ENCODE assay signal across 9 cellular contexts in genomic region chr19:58380037-58380735, GRCh38. TPM values are rescaled to one million over a fixed set of nuclear protein-coding genes. Genes with fewer than 3 reads are reported as not detected.
DNase-seq lines count a peak whose midpoint lies in the region; ATAC-seq, FAIRE-seq and TF ChIP-seq lines count a peak whose summit lies in the region.
"Had no signal": no experiment of that assay in that cellular context is flagged by ENCODE, and none has a peak within 500 bp of the region (broad histone marks: within the 10 kb centered on the region; RNA-seq: fewer than 3 reads in every experiment).

No MANE protein-coding gene starts in this region.

- CTCF ChIA-PET in AG04450 (lab: Charles Lee) (interaction anchor here (0.6 kb wide), 1 partner anchor 1276 kb away, joined by 3 read pairs; no protein-coding TSS in a partner anchor), GM12878 (lab: Yijun Ruan, JAX) (interaction anchor here (0.9 to 1.5 kb wide), 2 partner anchors 17 to 140 kb away, joined by 3 to 8 read pairs; partner anchors contain the start of genes ZBTB45 and ZNF497)

- DNase-seq in AG04450 (ENCODE audit: low read depth, low spot score), result no peak
- DNase-seq in HFF-Myc (ENCODE audit: extremely low read depth, low read depth), result no peak
- DNase-seq in GM12878 (ENCODE audit: low read depth, low spot score), result no peak
- no peak for DNase-seq in lung (ENCODE audit: low spot score)
- peak; percentile 54 for DNase-seq in ureter (ENCODE audit: low spot score)
- DNase-seq in stimulated activated CD4-positive, alpha-beta T cell treated with anti-CD3 and anti-CD28 coated beads, Interleukin-4, amount 100 ng/mL, for 4 hours, result no peak
- DNase-seq in GM20000 (ENCODE audit: low spot score), result no peak
- no peak for DNase-seq in urothelium cell line (ENCODE audit: low spot score)

- H4K20me1 ChIP-seq in GM12878 (ENCODE audit: control insufficient read depth, insufficient read depth), result no peaks in the 10 kb centered on the region

- SMC1A ChIA-PET in GM12878 (lab: Charles Lee; ENCODE audit: uncharacterized antibody, unreplicated experiment), result interaction anchor here (1.0 to 1.4 kb wide), 3 partner anchors 10 to 51 kb away, joined by 3 to 4 read pairs (median 3); partner anchors contain the start of gene ZNF497

- TF ChIP-seq POLR2A in GM12878 (IDR thresholded peaks at IDR 0.05; ENCODE audit: low read depth, low read length), result no peak

- H3K9me3 ChIP-seq in AG04450 (ENCODE audit: control insufficient read depth, insufficient read depth, low read length) (no peaks in the 10 kb centered on the region; the same call in 1 of the 2 replicates), GM12878 (replicated peaks; ENCODE audit: control insufficient read depth, insufficient read depth, low read length) (no peaks in the 10 kb centered on the region), lung (ENCODE audit: control insufficient read depth in 2 of 2, insufficient read depth in 1 of 2, low read length in 1 of 2) (no peaks in the 10 kb centered on the region)

- WGBS in GM12878 (ENCODE audit: insufficient coverage, insufficient replicate concordance, low lambda C conversion rate, missing lambda C conversion rate), result under 1% methylated on average over 28 of the region's 30 CpGs
- WGBS in lung, 2 donors, result 6 to 9% methylated on average over 25 to 30 of the region's 30 CpGs

- no peak for TF ChIP-seq EP300 in GM12878 (IDR thresholded peaks at IDR 0.05; ENCODE audit: borderline replicate concordance in 1 of 2, control insufficient read depth in 1 of 2, low read depth in 2 of 2, low read length in 2 of 2)

- no peaks in the 10 kb centered on the region for H3K36me3 ChIP-seq in GM12878 (ENCODE audit: control insufficient read depth in 2 of 2, insufficient read depth in 2 of 2, low read length in 1 of 2)
- H3K36me3 ChIP-seq in lung (ENCODE audit: control insufficient read depth in 2 of 2, insufficient read depth in 2 of 2, low read length in 2 of 2), result no peaks in the 10 kb centered on the region

- POLR2A ChIA-PET in AG04450 (lab: Yijun Ruan, JAX) (interaction anchor here (1.0 kb wide), 1 partner anchor 18 kb away, joined by 9 read pairs; the partner anchor contains the start of gene ZNF497), GM12878 (lab: Charles Lee) (interaction anchor here (0.6 to 1.3 kb wide), 4 partner anchors 16 to 96 kb away, joined by 3 to 9 read pairs (median 6); partner anchors contain the start of gene ZNF497)

- TF ChIP-seq CTCF in AG04450 (IDR thresholded peaks at IDR 0.05; ENCODE audit: low read depth, low read length) (no peak), HFF-Myc (IDR thresholded peaks at IDR 0.05; ENCODE audit: low read depth, low read length, missing control alignments) (no peak), GM12878 (IDR thresholded peaks at IDR 0.05 in 2 of 3, conservative IDR thresholded peaks at IDR 0.05 in 1 of 3; ENCODE audit: control insufficient read depth in 2 of 3, extremely low read depth in 1 of 3, insufficient read depth in 1 of 3, low read depth in 3 of 3, low read length in 3 of 3) (no peak), lung (IDR thresholded peaks at IDR 0.05; ENCODE audit: control extremely low read depth, extremely low read depth) (no peak), GM20000 (IDR thresholded peaks at IDR 0.05; ENCODE audit: extremely low read depth, missing control alignments) (no peak)

- no peak for TF ChIP-seq RAD21 in GM12878 (IDR thresholded peaks at IDR 0.05; ENCODE audit: insufficient read depth, low read depth, low read length)

- RAD21 ChIA-PET in GM12878 (lab: Charles Lee; ENCODE audit: unreplicated experiment), result interaction anchor here (0.8 to 1.7 kb wide), 2 partner anchors 17 to 18 kb away, joined by 3 to 5 read pairs; no protein-coding TSS in a partner anchor

- TSS peak; percentile 66 for BruUV-seq in GM12878 (replicated peaks; lab: Mats Ljungman, UMichigan)

- H3K79me2 ChIP-seq in GM12878 (ENCODE audit: control insufficient read depth, insufficient read depth, low read length), result peaks cover 3% of the 10 kb centered on the region

- peak overlapping the region; percentile 68 for H3K27ac ChIP-seq in AG04450 (ENCODE audit: low read depth, low read length)
- H3K27ac ChIP-seq in GM12878 (ENCODE audit: control insufficient read depth, insufficient read depth), result peak overlapping the region; percentile 85
- peak overlapping the region; percentile 88 to 97 for H3K27ac ChIP-seq in lung (ENCODE audit: low read depth in 1 of 2, low read length in 1 of 2)

- FAIRE-seq in GM12878 (lab: Jason Lieb, UNC) (no peak), urothelium cell line (lab: Jason Lieb, UNC) (no peak)

- H3K9ac ChIP-seq in GM12878 (ENCODE audit: control insufficient read depth, insufficient read depth, low read length), result peak overlapping the region; percentile 80

- intact Hi-C loops in GM12878 (cut with micrococcal nuclease; ENCODE audit: unreplicated experiment), result loop anchor here (2.0 kb wide), 3 partner anchors 17 to 139 kb away; partner anchors contain the start of genes ZBTB45, ZNF497 and ZSCAN22

- H3K4me3 ChIP-seq in AG04450 (ENCODE audit: low read depth, low read length), result peak overlapping the region; percentile 82
- H3K4me3 ChIP-seq in HFF-Myc (replicated peaks; ENCODE audit: low read depth, low read length), result peak overlapping the region; percentile 63
- H3K4me3 ChIP-seq in GM12878, result peak overlapping the region; percentile 67
- peak overlapping the region; percentile 55 for H3K4me3 ChIP-seq in lung

- H3K27me3 ChIP-seq in AG04450 (ENCODE audit: control insufficient read depth, insufficient read depth, low read length) (no peaks in the 10 kb centered on the region), GM12878 (replicated peaks in 1 of 2; ENCODE audit: control insufficient read depth in 2 of 2, insufficient read depth in 2 of 2, low read length in 1 of 2) (no peaks in the 10 kb centered on the region), lung (ENCODE audit: control insufficient read depth, insufficient read depth) (no peaks in the 10 kb centered on the region)

- peak overlapping the region; percentile 86 for H2AFZ ChIP-seq in GM12878 (ENCODE audit: control insufficient read depth, low read depth, low read length)

- in situ Hi-C loops in GM12878 (cut with MboI), result no loop called here

- ATAC-seq in GM12878 (peak; percentile 2; the same call in 2 of the 3 replicates), lung (ENCODE audit: insufficient read depth, low FRiP score) (no peak)

- peaks cover 15% of the 10 kb centered on the region for H3K4me1 ChIP-seq in GM12878 (ENCODE audit: control insufficient read depth, insufficient read depth, low read length)
- H3K4me1 ChIP-seq in lung (ENCODE audit: control insufficient read depth in 2 of 2, insufficient read depth in 2 of 2, low read length in 2 of 2), result peaks cover 0 to 16% of the 10 kb centered on the region in 2 donors

- peak overlapping the region; percentile 99 for H3K4me2 ChIP-seq in GM12878 (ENCODE audit: control insufficient read depth, insufficient read depth)

RNA-seq across cellular contexts. Expression of gene ZNF837, which starts 0.6 kb away (rescaled TPM):
- polyA plus RNA-seq in AG04450 (2011; rRNA removed), result 0.33 and 0.37 TPM in 2 replicates
- 0.17 and 0.32 TPM in 2 replicates for polyA minus RNA-seq in AG04450 (2011; rRNA and poly(A)+ RNA removed)
- 0.88 and 1.6 TPM in 2 replicates for total RNA-seq in GM12878 (2013; cell fraction: nucleolus; rRNA removed)
- total RNA-seq in GM12878 (2014; rRNA removed), result 2.1 and 2.9 TPM in 2 replicates
- 0.18 and 0.23 TPM in 2 replicates for total RNA-seq in GM12878 (2014; rRNA removed; fragmentation: Illumina TruSeq; extraction: Trizol)
- total RNA-seq in GM12878 (2021), result 2.1 and 2.6 TPM in 2 replicates
- 0.28 TPM for polyA plus RNA-seq in GM12878 (2011; ENCODE audit: low read depth)
- polyA plus RNA-seq in GM12878 (2011; rRNA removed), result 0.06 and 0.11 TPM in 2 replicates
- 0.36 and 0.65 TPM in 2 replicates for polyA plus RNA-seq in GM12878 (2011; cell fraction: cytosol; rRNA removed)
- 0.86 and 0.90 TPM in 2 replicates for polyA plus RNA-seq in GM12878 (2011; cell fraction: nucleus; rRNA removed)
- polyA plus RNA-seq in GM12878 (2012), result 1.1 and 1.3 TPM in 2 replicates
- 0.07 and 0.11 TPM in 2 replicates for polyA plus RNA-seq in GM12878 (2014; fragmentation: Illumina TruSeq; extraction: Trizol)
- not detected for polyA plus RNA-seq in GM12878 (2014; fragmentation: Nextera tagmentation; extraction: Ambion mirVana)
- 2.4 TPM in 2 replicates for polyA plus RNA-seq in GM12878 (2014; rRNA removed)
- polyA plus RNA-seq in GM12878 (2016; fragmentation: Nextera tagmentation; extraction: Ambion mirVana), result 1 to 10 TPM; 1.6 to 2.4 TPM
- polyA minus RNA-seq in GM12878 (2011; rRNA and poly(A)+ RNA removed), result 0.10 TPM in 1 of 2 replicates, not detected in the other
- not detected in 2 replicates for polyA minus RNA-seq in GM12878 (2011; cell fraction: cytosol; rRNA and poly(A)+ RNA removed)
- 0.24 and 0.29 TPM in 2 replicates for polyA minus RNA-seq in GM12878 (2011; cell fraction: nucleus; rRNA and poly(A)+ RNA removed)
- total RNA-seq in lung, result 1 to 10 TPM; 2.5 to 3.2 TPM
- polyA plus RNA-seq in lung, result 1 to 10 TPM; 1.7 to 2.9 TPM
- total RNA-seq in ureter, result 3.6 TPM

RNA-seq across cellular contexts. Expression of gene RPS5, which starts 6.9 kb away (rescaled TPM):
- polyA plus RNA-seq in AG04450 (2011; rRNA removed), result 1,927 and 2,646 TPM in 2 replicates
- polyA minus RNA-seq in AG04450 (2011; rRNA and poly(A)+ RNA removed), result 1,056 and 1,413 TPM in 2 replicates
- total RNA-seq in GM12878 (2013; cell fraction: nucleolus; rRNA removed), result 391 and 397 TPM in 2 replicates
- total RNA-seq in GM12878 (2014; rRNA removed), result 3,412 and 3,652 TPM in 2 replicates
- 1,272 and 1,313 TPM in 2 replicates for total RNA-seq in GM12878 (2014; rRNA removed; fragmentation: Illumina TruSeq; extraction: Trizol)
- 1,860 and 1,884 TPM in 2 replicates for total RNA-seq in GM12878 (2021)
- 1,793 TPM for polyA plus RNA-seq in GM12878 (2011; ENCODE audit: low read depth)
- polyA plus RNA-seq in GM12878 (2011; rRNA removed), result 1,293 and 2,957 TPM in 2 replicates
- polyA plus RNA-seq in GM12878 (2011; cell fraction: cytosol; rRNA removed), result 4,127 and 5,427 TPM in 2 replicates
- polyA plus RNA-seq in GM12878 (2011; cell fraction: nucleus; rRNA removed), result 1,885 and 2,356 TPM in 2 replicates
- 2,437 and 3,174 TPM in 2 replicates for polyA plus RNA-seq in GM12878 (2012)
- 511 and 1,491 TPM in 2 replicates for polyA plus RNA-seq in GM12878 (2014; fragmentation: Illumina TruSeq; extraction: Trizol)
- 1,000 to 10,000 TPM; 1,983 to 2,378 TPM for polyA plus RNA-seq in GM12878 (2014; fragmentation: Nextera tagmentation; extraction: Ambion mirVana)
- 3,473 and 3,824 TPM in 2 replicates for polyA plus RNA-seq in GM12878 (2014; rRNA removed)
- polyA plus RNA-seq in GM12878 (2016; fragmentation: Nextera tagmentation; extraction: Ambion mirVana), result 1,000 to 10,000 TPM; 1,284 to 1,376 TPM
- polyA minus RNA-seq in GM12878 (2011; rRNA and poly(A)+ RNA removed), result 2,420 and 3,199 TPM in 2 replicates
- polyA minus RNA-seq in GM12878 (2011; cell fraction: cytosol; rRNA and poly(A)+ RNA removed), result 443 and 480 TPM in 2 replicates
- polyA minus RNA-seq in GM12878 (2011; cell fraction: nucleus; rRNA and poly(A)+ RNA removed), result 359 and 419 TPM in 2 replicates
- total RNA-seq in lung, result 1,000 to 10,000 TPM in 1 of 2 donors, 100 to 1,000 TPM in 1; 927 to 1,036 TPM
- polyA plus RNA-seq in lung, result 1,000 to 10,000 TPM; 1,145 to 1,802 TPM
- 1,165 TPM for total RNA-seq in ureter

RNA-seq across cellular contexts. Expression of gene RNF225, which starts 15.3 kb away (rescaled TPM):
- not detected in 2 replicates for polyA plus RNA-seq in AG04450 (2011; rRNA removed)
- not detected in 2 replicates for polyA minus RNA-seq in AG04450 (2011; rRNA and poly(A)+ RNA removed)
- total RNA-seq in GM12878 (2013; cell fraction: nucleolus; rRNA removed), result 0.75 TPM in 1 of 2 replicates, not detected in the other
- total RNA-seq in GM12878 (2014; rRNA removed), result not detected in 2 replicates
- not detected in 2 replicates for total RNA-seq in GM12878 (2014; rRNA removed; fragmentation: Illumina TruSeq; extraction: Trizol)
- 0.27 and 0.28 TPM in 2 replicates for total RNA-seq in GM12878 (2021)
- polyA plus RNA-seq in GM12878 (2011; ENCODE audit: low read depth), result not detected
- polyA plus RNA-seq in GM12878 (2011; rRNA removed), result not detected in 2 replicates
- polyA plus RNA-seq in GM12878 (2011; cell fraction: cytosol; rRNA removed), result not detected in 2 replicates
- polyA plus RNA-seq in GM12878 (2011; cell fraction: nucleus; rRNA removed), result 0.38 and 0.39 TPM in 2 replicates
- not detected in 2 replicates for polyA plus RNA-seq in GM12878 (2012)
- not detected in 2 replicates for polyA plus RNA-seq in GM12878 (2014; fragmentation: Illumina TruSeq; extraction: Trizol)
- not detected for polyA plus RNA-seq in GM12878 (2014; fragmentation: Nextera tagmentation; extraction: Ambion mirVana)
- polyA plus RNA-seq in GM12878 (2014; rRNA removed), result 0.22 and 0.27 TPM in 2 replicates
- not detected for polyA plus RNA-seq in GM12878 (2016; fragmentation: Nextera tagmentation; extraction: Ambion mirVana)
- polyA minus RNA-seq in GM12878 (2011; rRNA and poly(A)+ RNA removed), result 0.21 TPM in 1 of 2 replicates, not detected in the other
- polyA minus RNA-seq in GM12878 (2011; cell fraction: cytosol; rRNA and poly(A)+ RNA removed), result not detected in 2 replicates
- 1.7 and 6.7 TPM in 2 replicates for polyA minus RNA-seq in GM12878 (2011; cell fraction: nucleus; rRNA and poly(A)+ RNA removed)
- 1 to 10 TPM in 1 of 2 donors, under 1 TPM in 1; 0.26 to 1.5 TPM for total RNA-seq in lung
- polyA plus RNA-seq in lung, result under 1 TPM in 1 of 2 donors, not detected in 1; 0.14 TPM
- total RNA-seq in ureter, result 1.8 TPM
- total RNA-seq: myocyte had no signal

RNA-seq across cellular contexts. Expression of gene ZNF497, which starts 17.6 kb away (rescaled TPM):
- polyA plus RNA-seq in AG04450 (2011; rRNA removed) (0.06 TPM in 2 replicates), GM12878 (2011; rRNA removed) (0.27 and 0.29 TPM in 2 replicates), GM12878 (2014; fragmentation: Illumina TruSeq; extraction: Trizol) (0.05 and 0.16 TPM in 2 replicates), GM12878 (2014; fragmentation: Nextera tagmentation; extraction: Ambion mirVana) (under 1 TPM; 0.16 TPM), GM12878 (2014; rRNA removed) (0.37 and 0.51 TPM in 2 replicates), GM12878 (2016; fragmentation: Nextera tagmentation; extraction: Ambion mirVana) (under 1 TPM; 0.28 to 0.68 TPM), lung (1 to 10 TPM in 1 of 2 donors, under 1 TPM in 1; 0.97 to 1.3 TPM)
- polyA minus RNA-seq in AG04450 (2011; rRNA and poly(A)+ RNA removed), result 0.13 and 0.18 TPM in 2 replicates
- total RNA-seq in GM12878 (2013; cell fraction: nucleolus; rRNA removed), result 3.5 and 4.0 TPM in 2 replicates
- total RNA-seq in GM12878 (2014; rRNA removed) (0.44 and 0.73 TPM in 2 replicates), GM12878 (2014; rRNA removed; fragmentation: Illumina TruSeq; extraction: Trizol) (0.09 and 0.18 TPM in 2 replicates), GM12878 (2021) (0.66 and 0.82 TPM in 2 replicates), lung (1 to 10 TPM; 3.5 to 3.8 TPM), ureter (1.6 TPM)
- polyA plus RNA-seq in GM12878 (2011; ENCODE audit: low read depth), result 0.38 TPM
- polyA plus RNA-seq in GM12878 (2011; cell fraction: cytosol; rRNA removed), result 0.40 and 0.64 TPM in 2 replicates
- polyA plus RNA-seq in GM12878 (2011; cell fraction: nucleus; rRNA removed), result 1.9 and 2.4 TPM in 2 replicates
- 1.1 and 1.7 TPM in 2 replicates for polyA plus RNA-seq in GM12878 (2012)
- 0.51 and 1.5 TPM in 2 replicates for polyA minus RNA-seq in GM12878 (2011; rRNA and poly(A)+ RNA removed)
- polyA minus RNA-seq in GM12878 (2011; cell fraction: cytosol; rRNA and poly(A)+ RNA removed), result 0.27 and 0.83 TPM in 2 replicates
- 0.73 and 1.6 TPM in 2 replicates for polyA minus RNA-seq in GM12878 (2011; cell fraction: nucleus; rRNA and poly(A)+ RNA removed)

RNA-seq across cellular contexts. Expression of gene A1BG, which starts 26.9 kb away (rescaled TPM):
- polyA plus RNA-seq in AG04450 (2011; rRNA removed), result 7.5 and 13.2 TPM in 2 replicates
- polyA minus RNA-seq in AG04450 (2011; rRNA and poly(A)+ RNA removed), result 1.1 and 1.2 TPM in 2 replicates
- 3.8 and 4.1 TPM in 2 replicates for total RNA-seq in GM12878 (2013; cell fraction: nucleolus; rRNA removed)
- 22.0 and 29.6 TPM in 2 replicates for total RNA-seq in GM12878 (2014; rRNA removed)
- 2.8 and 3.0 TPM in 2 replicates for total RNA-seq in GM12878 (2014; rRNA removed; fragmentation: Illumina TruSeq; extraction: Trizol)
- total RNA-seq in GM12878 (2021), result 20.8 and 25.1 TPM in 2 replicates
- 6.7 TPM for polyA plus RNA-seq in GM12878 (2011; ENCODE audit: low read depth)
- polyA plus RNA-seq in GM12878 (2011; rRNA removed), result 1.1 and 3.2 TPM in 2 replicates
- 9.9 and 14.6 TPM in 2 replicates for polyA plus RNA-seq in GM12878 (2011; cell fraction: cytosol; rRNA removed)
- 5.5 and 7.6 TPM in 2 replicates for polyA plus RNA-seq in GM12878 (2011; cell fraction: nucleus; rRNA removed)
- 24.1 and 31.9 TPM in 2 replicates for polyA plus RNA-seq in GM12878 (2012)
- 0.13 and 0.34 TPM in 2 replicates for polyA plus RNA-seq in GM12878 (2014; fragmentation: Illumina TruSeq; extraction: Trizol)
- polyA plus RNA-seq in GM12878 (2014; fragmentation: Nextera tagmentation; extraction: Ambion mirVana), result 1 to 10 TPM; 2.4 to 4.9 TPM
- polyA plus RNA-seq in GM12878 (2014; rRNA removed), result 24.0 and 29.5 TPM in 2 replicates
- polyA plus RNA-seq in GM12878 (2016; fragmentation: Nextera tagmentation; extraction: Ambion mirVana), result 10 to 100 TPM; 18.8 to 18.9 TPM
- 0.29 and 0.77 TPM in 2 replicates for polyA minus RNA-seq in GM12878 (2011; rRNA and poly(A)+ RNA removed)
- polyA minus RNA-seq in GM12878 (2011; cell fraction: cytosol; rRNA and poly(A)+ RNA removed), result not detected in 2 replicates
- 0.73 and 0.86 TPM in 2 replicates for polyA minus RNA-seq in GM12878 (2011; cell fraction: nucleus; rRNA and poly(A)+ RNA removed)
- 10 to 100 TPM in 1 of 2 donors, 1 to 10 TPM in 1; 1.2 to 16.4 TPM for total RNA-seq in lung
- 10 to 100 TPM; 20.9 to 53.4 TPM for polyA plus RNA-seq in lung
- 10.7 TPM for total RNA-seq in ureter
